ENCODE assay signal across 14 cellular contexts in the genomic region with DNA sequence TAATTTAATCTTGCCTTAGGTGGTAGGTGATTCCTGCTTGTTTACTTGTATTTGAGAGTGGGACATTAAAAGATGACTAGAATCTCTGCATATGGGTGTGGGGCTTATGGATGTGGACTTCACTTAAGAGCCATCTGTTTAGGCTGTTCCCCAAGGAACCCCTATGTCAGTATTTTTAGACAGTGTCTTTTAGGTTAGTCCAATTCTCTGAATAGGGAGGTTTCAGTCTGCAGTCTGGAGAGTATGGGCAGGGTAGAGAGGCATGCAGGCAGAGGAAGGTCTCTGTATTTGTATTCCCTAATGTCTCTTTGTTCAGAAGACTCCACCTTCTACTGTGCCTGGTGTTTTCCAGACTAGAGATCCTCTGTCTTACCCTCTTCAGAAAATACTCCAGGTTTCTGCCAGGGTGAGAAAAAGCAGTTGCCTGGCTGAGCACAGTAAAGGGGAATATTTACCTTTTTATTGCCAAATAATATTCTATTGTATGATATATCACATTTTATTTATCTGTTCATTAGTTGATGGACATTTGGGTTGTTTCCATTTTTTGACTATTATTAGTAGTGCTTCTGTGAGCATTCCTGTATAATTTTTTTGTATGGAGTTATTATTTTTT. TPM values are rescaled to one million over a fixed set of nuclear protein-coding genes. Genes with fewer than 3 reads are reported as not detected.
DNase-seq lines count a peak whose midpoint lies in the region; ATAC-seq, FAIRE-seq and TF ChIP-seq lines count a peak whose summit lies in the region.
"Had no signal": no experiment of that assay in that cellular context is flagged by ENCODE, and none has a peak within 500 bp of the region (broad histone marks: within the 10 kb centered on the region; RNA-seq: fewer than 3 reads in every experiment).

No MANE protein-coding gene starts in this region.

- H3K27ac Mint-ChIP-seq in naive thymus-derived CD4-positive, alpha-beta T cell: peak overlapping the region in 6 of 9 donors; percentile 1 to 81 (median 58)

- peak overlapping the region in 5 of 10 donors; percentile 6 to 74 (median 61) for H3K4me3 Mint-ChIP-seq in naive thymus-derived CD4-positive, alpha-beta T cell

- DNase-seq in NCI-H187 treated with DMSO at 0.1 percent for 48 hours (lab: John Stamatoyannopoulos, UW): peak; percentile 2
- no peak for DNase-seq in NCI-H187 (lab: John Stamatoyannopoulos, UW)
- DNase-seq in NCI-H2171 treated with DMSO at 0.1 percent for 48 hours (lab: John Stamatoyannopoulos, UW): peak; percentile 65
- no peak for DNase-seq in naive thymus-derived CD4-positive, alpha-beta T cell
- DNase-seq in H54 (ENCODE audit: insufficient read length, low spot score): no peak
- no peak for DNase-seq in stimulated activated naive CD4-positive, alpha-beta T cell (lab: John Stamatoyannopoulos, UW)
- no peak for DNase-seq in activated CD8-positive, alpha-beta memory T cell treated with anti-CD3 and anti-CD28 coated beads for 24 hours
- DNase-seq: 8988T; activated T-cell treated with anti-CD3 and anti-CD28 coated beads, Interleukin-2, amount 50 U/mL, for 1 hour; caudate nucleus; MG63; stimulated activated CD4-positive, alpha-beta T cell treated with anti-CD3 and anti-CD28 coated beads, Interleukin-12 subunit alpha, Interleukin-12 subunit beta, amount 100 ng/mL, for 4 hours; stimulated activated CD8-positive, alpha-beta memory T cell treated with anti-CD3 and anti-CD28 coated beads, Interleukin-4, amount 100 ng/mL, for 48 hours had no signal

- no peaks in the 10 kb centered on the region for H3K27me3 ChIP-seq in naive thymus-derived CD4-positive, alpha-beta T cell (ENCODE audit: control insufficient read depth in 2 of 2, insufficient read depth in 2 of 2, low read length in 2 of 2)
- H3K27me3 ChIP-seq: MG63 had no signal

- H3K9me3 ChIP-seq in naive thymus-derived CD4-positive, alpha-beta T cell (ENCODE audit: control insufficient read depth in 2 of 3, low read length in 3 of 3): no peaks in the 10 kb centered on the region

- H3K27ac ChIP-seq in naive thymus-derived CD4-positive, alpha-beta T cell (ENCODE audit: low read depth, low read length): no peak overlapping the region

- H3K4me1 ChIP-seq in naive thymus-derived CD4-positive, alpha-beta T cell (ENCODE audit: control insufficient read depth in 2 of 2, insufficient read depth in 2 of 2, low read length in 2 of 2): peaks cover 0 to 6% of the 10 kb centered on the region in 2 donors

- H3K36me3 Mint-ChIP-seq in naive thymus-derived CD4-positive, alpha-beta T cell: peaks cover 9 to 29% (median 27%) of the 10 kb centered on the region in 5 donors

- TF ChIP-seq POLR2A in H54 (IDR thresholded peaks at IDR 0.05; ENCODE audit: low read depth, low read length): no peak

- POLR2A ChIA-PET in naive thymus-derived CD4-positive, alpha-beta T cell (lab: Charles Lee): interaction anchor here (1.3 kb wide), 1 partner anchor 20 kb away, joined by 4 read pairs; the partner anchor contains the start of gene MKKS

- intact Hi-C loops in naive thymus-derived CD4-positive, alpha-beta T cell (cut with micrococcal nuclease): no loop called here

- FAIRE-seq in H54 (lab: Jason Lieb, UNC): no peak

- CTCF ChIA-PET in naive thymus-derived CD4-positive, alpha-beta T cell (lab: Charles Lee): no interaction called here

- H3K27me3 Mint-ChIP-seq in naive thymus-derived CD4-positive, alpha-beta T cell: no peaks in the 10 kb centered on the region

- H3K4me3 ChIP-seq in naive thymus-derived CD4-positive, alpha-beta T cell (ENCODE audit: low read length): no peak overlapping the region
- H3K4me3 ChIP-seq: MG63 had no signal

- H3K36me3 ChIP-seq in naive thymus-derived CD4-positive, alpha-beta T cell (ENCODE audit: control insufficient read depth in 2 of 3, insufficient read depth in 3 of 3, low read length in 3 of 3): no peaks in the 10 kb centered on the region
- H3K36me3 ChIP-seq: MG63 had no signal

- peak; percentile 53 for ATAC-seq in GM21529 (IDR thresholded peaks at IDR 0.05; ENCODE audit: unreplicated experiment)
- ATAC-seq in naive thymus-derived CD4-positive, alpha-beta T cell: no peak

- peaks cover 17 to 25% (median 20%) of the 10 kb centered on the region in 7 donors for H3K4me1 Mint-ChIP-seq in naive thymus-derived CD4-positive, alpha-beta T cell

- H3K9me3 Mint-ChIP-seq in naive thymus-derived CD4-positive, alpha-beta T cell: peaks cover 0 to 13% (median 8%) of the 10 kb centered on the region in 11 donors

RNA-seq across cellular contexts. Expression of gene SLX4IP, which starts 19.1 kb away (rescaled TPM):
- 1 to 10 TPM; 4.2 to 8.2 (median 6.5) TPM for total RNA-seq in naive thymus-derived CD4-positive, alpha-beta T cell
- polyA plus RNA-seq in naive thymus-derived CD4-positive, alpha-beta T cell: 1 to 10 TPM; 1.6 to 2.2 TPM

RNA-seq across cellular contexts. Expression of gene MKKS, which starts 20.2 kb away (rescaled TPM):
- 10 to 100 TPM in 2 of 5 experiments, 1 to 10 TPM in 3; 4.5 to 16.5 (median 9.8) TPM for total RNA-seq in naive thymus-derived CD4-positive, alpha-beta T cell
- polyA plus RNA-seq in naive thymus-derived CD4-positive, alpha-beta T cell: 10 to 100 TPM; 36.4 to 38.6 TPM

Comparison
In these comparisons a context has a peak if more than half of its experiments do, and no peak if none do; other contexts are left out.
1. DNase-seq: peak in NCI-H187 treated with DMSO at 0.1 percent for 48 hours (single experiment) and NCI-H2171 treated with DMSO at 0.1 percent for 48 hours (single experiment); none in NCI-H187 (0 of 2), naive thymus-derived CD4-positive, alpha-beta T cell (0 of 9), H54 (single experiment), stimulated activated naive CD4-positive, alpha-beta T cell (0 of 6) and activated CD8-positive, alpha-beta memory T cell treated with anti-CD3 and anti-CD28 coated beads for 24 hours (single experiment).